In the genomic region with DNA sequence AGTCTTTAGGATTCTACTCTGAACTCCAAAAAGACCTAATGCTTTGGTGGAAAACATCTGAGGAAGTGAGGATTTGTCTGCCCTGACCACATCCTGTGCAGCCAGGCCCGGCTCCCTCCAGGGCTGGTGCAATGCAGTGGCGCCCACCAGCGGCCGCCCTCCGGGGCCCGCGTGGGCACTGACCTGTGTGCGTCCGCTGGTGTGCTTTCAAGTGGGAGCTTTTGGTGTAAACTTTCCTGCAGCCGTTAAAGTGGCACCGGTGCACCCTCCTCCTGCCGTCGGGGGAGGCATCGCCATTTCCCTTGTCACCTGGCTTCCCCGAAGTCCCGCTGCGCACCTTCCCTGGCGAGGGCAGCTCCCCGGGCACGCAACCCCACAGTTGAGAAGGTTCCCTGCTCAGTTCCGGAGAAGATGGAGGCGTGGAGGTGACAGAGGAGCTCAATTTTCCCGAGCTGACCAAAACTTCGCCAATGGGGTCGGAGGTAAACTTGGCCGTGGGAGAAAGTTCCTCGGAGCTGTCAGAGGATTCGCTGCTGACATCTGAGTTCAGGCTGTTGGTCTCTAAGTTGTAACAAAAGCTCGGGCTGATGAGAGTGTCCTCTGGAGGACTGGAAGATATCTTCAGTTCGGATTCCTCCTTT, we compare ENCODE assay signal across 8 cellular contexts. TPM values are rescaled to one million over a fixed set of nuclear protein-coding genes. Genes with fewer than 3 reads are reported as not detected.
DNase-seq lines count a peak whose midpoint lies in the region; ATAC-seq, FAIRE-seq and TF ChIP-seq lines count a peak whose summit lies in the region.

No MANE protein-coding gene starts in this region.

- peaks cover 12% of the 10 kb centered on the region for H3K36me3 Mint-ChIP-seq in IgD-negative memory B cell

- no peaks in the 10 kb centered on the region for H3K9me3 Mint-ChIP-seq in IgD-negative memory B cell

- peak overlapping the region; percentile 6 to 97 (median 88) for H3K4me3 ChIP-seq in pancreas

- ATAC-seq in pancreas (no peak), GM19452 (IDR thresholded peaks at IDR 0.05; ENCODE audit: unreplicated experiment) (no peak)

- peak overlapping the region; percentile 89 to 98 (median 97) for H3K4me3 Mint-ChIP-seq in IgD-negative memory B cell

- TF ChIP-seq CTCF in pancreas (IDR thresholded peaks at IDR 0.05) = no peak

- H3K36me3 ChIP-seq in pancreas = peaks cover 0 to 56% (median 29%) of the 10 kb centered on the region in 3 donors

- peak; percentile 56 for DNase-seq in Ammon's horn (ENCODE audit: low spot score)
- DNase-seq in activated T-cell treated with anti-CD3 and anti-CD28 coated beads, Interleukin-2, amount 50 U/mL, for 48 hours = peak; percentile 65 to 69
- DNase-seq in fibroblast of peridontal ligament (ENCODE audit: extremely low read depth) = peak; percentile 78
- peak in 3 of 6 donors; percentile 36 to 60 (median 38) for DNase-seq in pancreas
- no peak for DNase-seq in NCI-H2029 treated with DMSO at 0.1 percent for 48 hours (lab: John Stamatoyannopoulos, UW)
- no peak for DNase-seq in hippocampal formation (lab: John Stamatoyannopoulos, UW)

- H3K27ac Mint-ChIP-seq in IgD-negative memory B cell = peak overlapping the region; percentile 97 to 98 (median 98)

- H3K27me3 ChIP-seq in pancreas = no peaks in the 10 kb centered on the region

- peaks cover 36 to 46% (median 40%) of the 10 kb centered on the region in 3 donors for H3K4me1 Mint-ChIP-seq in IgD-negative memory B cell

- no peaks in the 10 kb centered on the region for H3K9me3 ChIP-seq in pancreas

- WGBS in pancreas, 2 donors = 74 to 81% methylated on average over 30 of the region's 30 CpGs

- no peak for FAIRE-seq in pancreas (lab: Jason Lieb, UNC)

- intact Hi-C loops in pancreas (cut with DNase I) = no loop called here

- no peaks in the 10 kb centered on the region for H3K27me3 Mint-ChIP-seq in IgD-negative memory B cell

- peak overlapping the region; percentile 100 for H3K27ac ChIP-seq in pancreas

- peaks cover 13 to 53% (median 47%) of the 10 kb centered on the region in 3 donors for H3K4me1 ChIP-seq in pancreas

RNA-seq across cellular contexts. Expression of a gene that starts 3.4 kb away (rescaled TPM):
- 1,101 TPM for polyA plus RNA-seq in IgD-negative memory B cell
- 100 to 1,000 TPM in 1 of 6 donors, 10 to 100 TPM in 5; 41.2 to 157 (median 70.5) TPM for total RNA-seq in pancreas
- 10 to 100 TPM; 29.0 to 41.0 TPM for polyA plus RNA-seq in pancreas

Comparison
In these comparisons a context has a peak if more than half of its experiments do, and no peak if none do; other contexts are left out.
1. DNase-seq: peak in Ammon's horn (single experiment), activated T-cell treated with anti-CD3 and anti-CD28 coated beads, Interleukin-2, amount 50 U/mL, for 48 hours (2 of 2) and fibroblast of peridontal ligament (single experiment); none in NCI-H2029 treated with DMSO at 0.1 percent for 48 hours (single experiment) and hippocampal formation (0 of 2).
2. RNA of a gene that starts 3.4 kb away (polyA plus RNA-seq): 1,101 TPM in IgD-negative memory B cell (single experiment); 29.0 to 41.0 TPM in pancreas; every median in the first group is over 10 times any median in the second.